1 cellular context compared by ENCODE assay signal in the genomic region with DNA sequence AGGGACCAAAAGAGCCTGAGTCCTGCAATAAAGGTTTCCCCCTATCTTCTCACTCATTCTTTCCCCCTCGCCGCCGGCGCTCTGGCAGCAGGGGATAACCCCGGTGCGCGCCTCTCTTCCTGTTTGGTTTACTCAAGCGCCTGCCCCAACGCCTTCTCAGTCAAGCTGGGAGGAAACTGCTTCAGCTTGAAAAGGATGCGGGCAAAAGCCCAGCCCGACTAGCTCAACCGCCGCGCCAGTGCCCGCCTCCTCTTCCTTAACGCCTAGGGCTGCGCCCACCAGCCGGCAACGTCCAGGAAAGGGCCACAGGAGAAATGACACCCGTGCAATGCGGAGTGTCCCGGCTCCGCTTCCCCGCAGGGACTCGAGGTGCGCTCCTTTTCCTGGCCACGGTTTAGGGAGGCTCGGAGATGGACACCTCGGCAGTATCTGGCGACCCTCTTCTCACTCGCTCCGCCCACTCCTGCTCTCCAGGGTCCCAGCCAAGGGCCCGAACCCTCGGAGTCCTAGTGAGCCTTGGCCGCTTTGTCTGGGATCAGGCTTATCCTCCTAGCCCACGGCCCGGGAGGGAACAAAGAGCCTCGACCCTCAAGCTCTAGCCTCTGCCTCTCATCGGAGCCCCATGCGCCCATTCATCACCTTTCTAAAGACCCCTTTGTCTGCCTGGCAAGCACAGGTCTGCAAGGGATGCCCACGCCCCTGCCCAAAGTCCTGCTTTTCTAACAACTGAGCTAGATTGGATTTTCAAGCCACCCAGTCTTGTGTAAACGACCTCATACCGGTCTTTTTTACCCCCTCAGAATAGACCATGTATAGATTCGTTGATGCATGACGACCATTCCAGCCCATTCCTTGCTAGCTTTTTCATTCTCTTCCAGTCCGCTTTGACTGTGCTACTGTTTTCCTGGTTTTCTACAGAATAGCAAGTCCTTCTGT.
TF ChIP-seq lines count a peak whose summit lies in the region.

No MANE protein-coding gene starts in this region.

TF ChIP-seq in HepG2, 621 proteins besides CTCF, POLR2A, EP300 and RAD21 (continued from another document):
- TF ChIP-seq ZNF546 (CRISPR knock-in tag; conservative IDR thresholded peaks at IDR 0.05) (no peak), SOX6 (IDR thresholded peaks at IDR 0.05) (no peak), SOX6 (CRISPR knock-in tag; IDR thresholded peaks at IDR 0.05) (no peak), ZNF780A (CRISPR knock-in tag; IDR thresholded peaks at IDR 0.05) (no peak), NR0B2 (CRISPR knock-in tag; IDR thresholded peaks at IDR 0.05) (no peak), PAX8 (CRISPR knock-in tag; IDR thresholded peaks at IDR 0.05; ENCODE audit: borderline replicate concordance) (no peak), ZNF274 (CRISPR knock-in tag; IDR thresholded peaks at IDR 0.05) (no peak)
